ENCODE assay signal across 2 cellular contexts in genomic region chr9:113062256-113062931, GRCh38. TPM values are rescaled to one million over a fixed set of nuclear protein-coding genes. Genes with fewer than 3 reads are reported as not detected.
"Had no signal": no experiment of that assay in that cellular context is flagged by ENCODE, and none has a peak within 500 bp of the region (broad histone marks: within the 10 kb centered on the region; RNA-seq: fewer than 3 reads in every experiment).

No MANE protein-coding gene starts in this region.

RNA-seq across cellular contexts. Expression of gene ZNF883, which starts 50.4 kb away (rescaled TPM):
- total RNA-seq: ascending aorta, SJCRH30 had no signal
